In genomic region chr1:228736844-228737415, GRCh38 we compare ENCODE assay signal across 12 cellular contexts. TPM values are rescaled to one million over a fixed set of nuclear protein-coding genes. Genes with fewer than 3 reads are reported as not detected.
DNase-seq lines count a peak whose midpoint lies in the region; ATAC-seq, FAIRE-seq and TF ChIP-seq lines count a peak whose summit lies in the region.
"Had no signal": no experiment of that assay in that cellular context is flagged by ENCODE, and none has a peak within 500 bp of the region (broad histone marks: within the 10 kb centered on the region; RNA-seq: fewer than 3 reads in every experiment).

No MANE protein-coding gene starts in this region.

- CTCF ChIA-PET in activated CD8-positive, alpha-beta T cell treated with anti-CD3 and anti-CD28 coated beads for 36 hours (lab: Charles Lee): interaction anchor here (0.7 to 3.4 kb wide), 7 partner anchors 15 to 518 kb away, joined by 3 to 49 read pairs (median 4); no protein-coding TSS in a partner anchor
- CTCF ChIA-PET in activated CD8-positive, alpha-beta memory T cell treated with anti-CD3 and anti-CD28 coated beads, Interleukin-2, amount 10 ng/mL, durations not matched to agents 7 days and 5 days (lab: Charles Lee): interaction anchor here (0.9 to 3.3 kb wide), 10 partner anchors 15 to 522 kb away, joined by 3 to 41 read pairs (median 6); no protein-coding TSS in a partner anchor

- POLR2A ChIA-PET in activated CD8-positive, alpha-beta T cell treated with anti-CD3 and anti-CD28 coated beads for 36 hours (lab: Charles Lee): no interaction called here

- H3K4me3 ChIP-seq in gastrocnemius medialis: peak overlapping the region; percentile 78 to 97 (median 81)

- in situ Hi-C loops in gastrocnemius medialis (cut with MboI; ENCODE audit: low sequenced_read_pairs in 4 of 4): loop anchor here in 2 of 4 donors (10.0 to 25.0 kb wide), 2 partner anchors 128 to 500 kb away; no protein-coding TSS in a partner anchor

- ATAC-seq in activated CD8-positive, alpha-beta T cell treated with anti-CD3 and anti-CD28 coated beads for 36 hours: no peak
- no peak for ATAC-seq in gastrocnemius medialis
- ATAC-seq in GM18519 (IDR thresholded peaks at IDR 0.05; ENCODE audit: low FRiP score, unreplicated experiment): no peak
- no peak for ATAC-seq in HG03095 (IDR thresholded peaks at IDR 0.05; ENCODE audit: unreplicated experiment)
- ATAC-seq in activated CD8-positive, alpha-beta memory T cell treated with anti-CD3 and anti-CD28 coated beads, Interleukin-2, amount 10 ng/mL, durations not matched to agents 7 days and 5 days: no peak
- ATAC-seq: activated CD4-positive, CD25-positive, alpha-beta regulatory T cell treated with anti-CD3 and anti-CD28 coated beads, Interleukin-2, amount 50 U/mL, for 24 hours had no signal

- DNase-seq in D721Med (ENCODE audit: insufficient read length, low spot score) (no peak), immature natural killer cell (no peak), gastrocnemius medialis (no peak), RCC 7860 (ENCODE audit: low spot score) (no peak)
- DNase-seq in activated CD8-positive, alpha-beta T cell treated with anti-CD3 and anti-CD28 coated beads for 36 hours: no peak
- DNase-seq in activated CD8-positive, alpha-beta memory T cell treated with anti-CD3 and anti-CD28 coated beads, Interleukin-2, amount 10 ng/mL, durations not matched to agents 7 days and 5 days: no peak
- DNase-seq: NCI-H524 treated with DMSO at 0.1 percent for 48 hours had no signal

- no peak for TF ChIP-seq CTCF in D721Med (IDR thresholded peaks at IDR 0.05; ENCODE audit: insufficient read depth, missing control alignments)
- TF ChIP-seq CTCF in activated CD8-positive, alpha-beta T cell treated with anti-CD3 and anti-CD28 coated beads for 36 hours (IDR thresholded peaks at IDR 0.05): no peak
- no peak for TF ChIP-seq CTCF in gastrocnemius medialis (IDR thresholded peaks at IDR 0.05 in 4 of 5, conservative IDR thresholded peaks at IDR 0.05 in 1 of 5)

- H3K27me3 Mint-ChIP-seq in activated CD8-positive, alpha-beta T cell treated with anti-CD3 and anti-CD28 coated beads for 36 hours: peaks cover 9% of the 10 kb centered on the region
- peaks cover 4 to 13% (median 8%) of the 10 kb centered on the region in 3 donors for H3K27me3 Mint-ChIP-seq in immature natural killer cell (ENCODE audit: low read depth in 3 of 3)
- H3K27me3 Mint-ChIP-seq in activated CD8-positive, alpha-beta memory T cell treated with anti-CD3 and anti-CD28 coated beads, Interleukin-2, amount 10 ng/mL, durations not matched to agents 7 days and 5 days: peaks cover 42% of the 10 kb centered on the region

- no peaks in the 10 kb centered on the region for H3K36me3 Mint-ChIP-seq in activated CD8-positive, alpha-beta T cell treated with anti-CD3 and anti-CD28 coated beads for 36 hours (ENCODE audit: low read depth)
- H3K36me3 Mint-ChIP-seq in immature natural killer cell: peaks cover 0 to 7% (median 7%) of the 10 kb centered on the region in 3 donors
- peaks cover 4% of the 10 kb centered on the region for H3K36me3 Mint-ChIP-seq in activated CD8-positive, alpha-beta memory T cell treated with anti-CD3 and anti-CD28 coated beads, Interleukin-2, amount 10 ng/mL, durations not matched to agents 7 days and 5 days

- H3K4me1 ChIP-seq in gastrocnemius medialis: peaks cover 38 to 45% of the 10 kb centered on the region in 2 donors

- H3K27me3 ChIP-seq in gastrocnemius medialis: no peaks in the 10 kb centered on the region

- TF ChIP-seq POLR2A in gastrocnemius medialis (IDR thresholded peaks at IDR 0.05): no peak

- H3K9me3 Mint-ChIP-seq in activated CD8-positive, alpha-beta T cell treated with anti-CD3 and anti-CD28 coated beads for 36 hours: no peaks in the 10 kb centered on the region
- no peaks in the 10 kb centered on the region for H3K9me3 Mint-ChIP-seq in immature natural killer cell
- no peaks in the 10 kb centered on the region for H3K9me3 Mint-ChIP-seq in activated CD8-positive, alpha-beta memory T cell treated with anti-CD3 and anti-CD28 coated beads, Interleukin-2, amount 10 ng/mL, durations not matched to agents 7 days and 5 days (ENCODE audit: low read depth)

- H3K4me3 Mint-ChIP-seq in activated CD8-positive, alpha-beta T cell treated with anti-CD3 and anti-CD28 coated beads for 36 hours: peak overlapping the region; percentile 68
- peak overlapping the region; percentile 64 to 82 (median 73) for H3K4me3 Mint-ChIP-seq in immature natural killer cell
- H3K4me3 Mint-ChIP-seq in activated CD8-positive, alpha-beta memory T cell treated with anti-CD3 and anti-CD28 coated beads, Interleukin-2, amount 10 ng/mL, durations not matched to agents 7 days and 5 days: no peak overlapping the region

- FAIRE-seq in D721Med (lab: Jason Lieb, UNC) (peak; percentile 35), RCC 7860 (lab: Jason Lieb, UNC) (no peak)
- FAIRE-seq: colon, GM19239 had no signal

- intact Hi-C loops in activated CD8-positive, alpha-beta T cell treated with anti-CD3 and anti-CD28 coated beads for 36 hours (cut with micrococcal nuclease): no loop called here
- intact Hi-C loops in gastrocnemius medialis (cut with DNase I; ENCODE audit: low total_unique reads): loop anchor here (5.0 to 10.0 kb wide), 3 partner anchors 75 to 278 kb away; no protein-coding TSS in a partner anchor

- H3K36me3 ChIP-seq in gastrocnemius medialis: no peaks in the 10 kb centered on the region

- H3K27ac ChIP-seq in gastrocnemius medialis: peak overlapping the region; percentile 84 to 93 (median 88)

- peaks cover 5% of the 10 kb centered on the region for H3K4me1 Mint-ChIP-seq in activated CD8-positive, alpha-beta T cell treated with anti-CD3 and anti-CD28 coated beads for 36 hours (ENCODE audit: low read depth)
- H3K4me1 Mint-ChIP-seq in immature natural killer cell: peaks cover 12 to 16% of the 10 kb centered on the region in 2 donors
- peaks cover 10% of the 10 kb centered on the region for H3K4me1 Mint-ChIP-seq in activated CD8-positive, alpha-beta memory T cell treated with anti-CD3 and anti-CD28 coated beads, Interleukin-2, amount 10 ng/mL, durations not matched to agents 7 days and 5 days

- H3K27ac Mint-ChIP-seq in activated CD8-positive, alpha-beta T cell treated with anti-CD3 and anti-CD28 coated beads for 36 hours: no peak overlapping the region
- H3K27ac Mint-ChIP-seq in immature natural killer cell: no peak overlapping the region
- no peak overlapping the region for H3K27ac Mint-ChIP-seq in activated CD8-positive, alpha-beta memory T cell treated with anti-CD3 and anti-CD28 coated beads, Interleukin-2, amount 10 ng/mL, durations not matched to agents 7 days and 5 days

- H3K9me3 ChIP-seq in gastrocnemius medialis: no peaks in the 10 kb centered on the region

RNA-seq across cellular contexts. Expression of gene RHOU, which starts 1.7 kb away (rescaled TPM):
- total RNA-seq in activated CD8-positive, alpha-beta T cell treated with anti-CD3 and anti-CD28 coated beads for 36 hours: 1 to 10 TPM; 1.2 TPM
- polyA plus RNA-seq in immature natural killer cell: under 1 TPM in 2 of 3 donors, not detected in 1; 0.22 to 0.29 TPM
- 10 to 100 TPM; 11.8 to 65.2 (median 47.4) TPM for total RNA-seq in gastrocnemius medialis
- 1 to 10 TPM in 1 of 2 experiments, under 1 TPM in 1; 0.61 to 4.5 TPM for total RNA-seq in activated CD8-positive, alpha-beta memory T cell treated with anti-CD3 and anti-CD28 coated beads, Interleukin-2, amount 10 ng/mL, durations not matched to agents 7 days and 5 days
